Comparison of ENCODE assay signal across 1 cellular context in genomic region chr5:177497297-177498012, GRCh38.
TF ChIP-seq lines count a peak whose summit lies in the region.

Gene PDLIM7, minus strand, starts transcription at chr5:177497604. Its CDS starts 1,092 bp downstream, at chr5:177496512.

TF ChIP-seq in HepG2, 621 proteins besides CTCF, POLR2A, EP300 and RAD21 (continued from another document and continues in another):
- TF ChIP-seq ZNF281 (CRISPR knock-in tag; IDR thresholded peaks at IDR 0.05; ENCODE audit: borderline replicate concordance) (peak; percentile 29; the same call in 1 of the 2 replicates), PBX3 (CRISPR knock-in tag; IDR thresholded peaks at IDR 0.05; ENCODE audit: borderline replicate concordance) (0 out of 2 replicates have a peak, but pooled peaks have one; percentile 32), TBL1XR1 (IDR thresholded peaks at IDR 0.05; ENCODE audit: borderline replicate concordance, low read length, partially characterized antibody) (peak; percentile 8), MTF1 (CRISPR knock-in tag; IDR thresholded peaks at IDR 0.05) (no peak), RXRB (CRISPR knock-in tag; IDR thresholded peaks at IDR 0.05; ENCODE audit: borderline replicate concordance) (no peak), TMF1 (CRISPR knock-in tag; IDR thresholded peaks at IDR 0.05; ENCODE audit: low read depth) (peak; percentile 52; the same call in 1 of the 2 replicates), ZBTB34 (CRISPR knock-in tag; IDR thresholded peaks at IDR 0.05) (no peak), ZNF18 (CRISPR knock-in tag; IDR thresholded peaks at IDR 0.05; ENCODE audit: insufficient replicate concordance) (no peak), IKZF5 (CRISPR knock-in tag; IDR thresholded peaks at IDR 0.05) (peak; percentile 68), SNRNP70 (IDR thresholded peaks at IDR 0.05; ENCODE audit: low read depth, low read length) (no peak), ZNF160 (CRISPR knock-in tag; IDR thresholded peaks at IDR 0.05) (0 out of 2 replicates have a peak, but pooled peaks have one; percentile 72), ZNF629 (CRISPR knock-in tag; conservative IDR thresholded peaks at IDR 0.05) (peak; percentile 99), EEA1 (CRISPR knock-in tag; IDR thresholded peaks at IDR 0.05; ENCODE audit: borderline replicate concordance) (no peak), NFE2 (CRISPR knock-in tag; IDR thresholded peaks at IDR 0.05) (no peak), ZNF446 (CRISPR knock-in tag; IDR thresholded peaks at IDR 0.05) (peak; percentile 84; the same call in 1 of the 2 replicates), ZNF550 (CRISPR knock-in tag; IDR thresholded peaks at IDR 0.05; ENCODE audit: borderline replicate concordance) (no peak), MAX (IDR thresholded peaks at IDR 0.05) (peak; percentile 59; the same call in 1 of the 2 replicates), ZMAT3 (CRISPR knock-in tag; conservative IDR thresholded peaks at IDR 0.05) (no peak), GFI1 (CRISPR knock-in tag; IDR thresholded peaks at IDR 0.05; ENCODE audit: borderline replicate concordance) (no peak), ZNF616 (CRISPR knock-in tag; IDR thresholded peaks at IDR 0.05; ENCODE audit: low read depth) (no peak), ZBTB14 (CRISPR knock-in tag; IDR thresholded peaks at IDR 0.05) (0 out of 2 replicates have a peak, but pooled peaks have one; percentile 24), FOXA3 (CRISPR knock-in tag; IDR thresholded peaks at IDR 0.05) (no peak; the same call in 1 of the 2 replicates), MXD3 (CRISPR knock-in tag; IDR thresholded peaks at IDR 0.05) (0 out of 2 replicates have a peak, but pooled peaks have one; percentile 33), ZNF773 (CRISPR knock-in tag; IDR thresholded peaks at IDR 0.05; ENCODE audit: borderline replicate concordance) (no peak), NCOA2 (CRISPR knock-in tag; IDR thresholded peaks at IDR 0.05) (0 out of 2 replicates have a peak, but pooled peaks have one; percentile 19), HHEX (CRISPR knock-in tag; IDR thresholded peaks at IDR 0.05) (no peak), PTBP1 (IDR thresholded peaks at IDR 0.05; ENCODE audit: low read depth, low read length, poor library complexity, severe bottlenecking) (peak; percentile 38), CC2D1A (CRISPR knock-in tag; IDR thresholded peaks at IDR 0.05) (no peak), ZNF639 (CRISPR knock-in tag; conservative IDR thresholded peaks at IDR 0.05) (0 out of 2 replicates have a peak, but pooled peaks have one; percentile 46), HNRNPLL (IDR thresholded peaks at IDR 0.05; ENCODE audit: low read depth, low read length, poor library complexity, severe bottlenecking) (peak; percentile 70), TSC22D2 (CRISPR knock-in tag; IDR thresholded peaks at IDR 0.05; ENCODE audit: borderline replicate concordance) (no peak), REXO4 (CRISPR knock-in tag; IDR thresholded peaks at IDR 0.05; ENCODE audit: borderline replicate concordance) (no peak), PHF8 (CRISPR knock-in tag; IDR thresholded peaks at IDR 0.05) (peak; percentile 53), RBAK (CRISPR knock-in tag; IDR thresholded peaks at IDR 0.05) (no peak), ZXDC (CRISPR knock-in tag; IDR thresholded peaks at IDR 0.05) (no peak), ZNF484 (CRISPR knock-in tag; IDR thresholded peaks at IDR 0.05; ENCODE audit: borderline replicate concordance, low read depth) (0 out of 2 replicates have a peak, but pooled peaks have one; percentile 34), ZNF614 (CRISPR knock-in tag; IDR thresholded peaks at IDR 0.05; ENCODE audit: borderline replicate concordance) (no peak), ZNF724P (CRISPR knock-in tag; IDR thresholded peaks at IDR 0.05; ENCODE audit: borderline replicate concordance) (0 out of 2 replicates have a peak, but pooled peaks have one; percentile 31), ZNF737 (CRISPR knock-in tag; IDR thresholded peaks at IDR 0.05; ENCODE audit: borderline replicate concordance) (no peak), ZNF556 (CRISPR knock-in tag; IDR thresholded peaks at IDR 0.05; ENCODE audit: borderline replicate concordance) (no peak; the same call in 1 of the 2 replicates), MXD1 (CRISPR knock-in tag; IDR thresholded peaks at IDR 0.05) (no peak), ZNF512 (CRISPR knock-in tag; IDR thresholded peaks at IDR 0.05) (no peak)
